ENCODE assay signal across 1 cellular context in genomic region chr7:98878365-98879197, GRCh38.
TF ChIP-seq lines count a peak whose summit lies in the region.

Gene TRRAP (plus strand): TSS chr7:98878532. CDS start chr7:98881151, 2,619 bp downstream.

TF ChIP-seq in HepG2, 621 proteins besides CTCF, POLR2A, EP300 and RAD21 (continued from another document and continues in another):
- no peak for TF ChIP-seq TCF12 (IDR thresholded peaks at IDR 0.05)
- TF ChIP-seq TCF12 (CRISPR knock-in tag; IDR thresholded peaks at IDR 0.05): peak; percentile 12; the same call in 1 of the 2 replicates
- no peak for TF ChIP-seq ZNF652 (CRISPR knock-in tag; IDR thresholded peaks at IDR 0.05; ENCODE audit: borderline replicate concordance, low read depth)
- TF ChIP-seq, protein P1, sequence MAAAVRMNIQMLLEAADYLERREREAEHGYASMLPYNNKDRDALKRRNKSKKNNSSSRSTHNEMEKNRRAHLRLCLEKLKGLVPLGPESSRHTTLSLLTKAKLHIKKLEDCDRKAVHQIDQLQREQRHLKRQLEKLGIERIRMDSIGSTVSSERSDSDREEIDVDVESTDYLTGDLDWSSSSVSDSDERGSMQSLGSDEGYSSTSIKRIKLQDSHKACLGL (CRISPR knock-in tag; IDR thresholded peaks at IDR 0.05): peak; percentile 53; the same call in 1 of the 2 replicates
- TF ChIP-seq MTF1 (CRISPR knock-in tag; IDR thresholded peaks at IDR 0.05): 0 out of 2 replicates have a peak, but pooled peaks have one; percentile 53
- TF ChIP-seq PITX1 (CRISPR knock-in tag; IDR thresholded peaks at IDR 0.05): no peak
- TF ChIP-seq ZNF850 (CRISPR knock-in tag; conservative IDR thresholded peaks at IDR 0.05): peak; percentile 83; the same call in 1 of the 2 replicates
- no peak for TF ChIP-seq SP1 (IDR thresholded peaks at IDR 0.05)
- TF ChIP-seq SP1 (CRISPR knock-in tag; IDR thresholded peaks at IDR 0.05): peak; percentile 46; the same call in 1 of the 2 replicates
- TF ChIP-seq TCF7L2 (IDR thresholded peaks at IDR 0.05; ENCODE audit: low read depth, low read length): no peak
- TF ChIP-seq NR2F1 (CRISPR knock-in tag; IDR thresholded peaks at IDR 0.05): 0 out of 4 replicates have a peak, but pooled peaks of 1 of the 2 experiments have one; percentile 14
- peak; percentile 46; the same call in 1 of the 2 replicates for TF ChIP-seq EED (CRISPR knock-in tag; IDR thresholded peaks at IDR 0.05)
- peak; percentile 9; the same call in 1 of the 2 replicates for TF ChIP-seq ZNF605 (CRISPR knock-in tag; IDR thresholded peaks at IDR 0.05)
- no peak for TF ChIP-seq ZNF552 (CRISPR knock-in tag; IDR thresholded peaks at IDR 0.05; ENCODE audit: borderline replicate concordance)
- TF ChIP-seq, protein P2, sequence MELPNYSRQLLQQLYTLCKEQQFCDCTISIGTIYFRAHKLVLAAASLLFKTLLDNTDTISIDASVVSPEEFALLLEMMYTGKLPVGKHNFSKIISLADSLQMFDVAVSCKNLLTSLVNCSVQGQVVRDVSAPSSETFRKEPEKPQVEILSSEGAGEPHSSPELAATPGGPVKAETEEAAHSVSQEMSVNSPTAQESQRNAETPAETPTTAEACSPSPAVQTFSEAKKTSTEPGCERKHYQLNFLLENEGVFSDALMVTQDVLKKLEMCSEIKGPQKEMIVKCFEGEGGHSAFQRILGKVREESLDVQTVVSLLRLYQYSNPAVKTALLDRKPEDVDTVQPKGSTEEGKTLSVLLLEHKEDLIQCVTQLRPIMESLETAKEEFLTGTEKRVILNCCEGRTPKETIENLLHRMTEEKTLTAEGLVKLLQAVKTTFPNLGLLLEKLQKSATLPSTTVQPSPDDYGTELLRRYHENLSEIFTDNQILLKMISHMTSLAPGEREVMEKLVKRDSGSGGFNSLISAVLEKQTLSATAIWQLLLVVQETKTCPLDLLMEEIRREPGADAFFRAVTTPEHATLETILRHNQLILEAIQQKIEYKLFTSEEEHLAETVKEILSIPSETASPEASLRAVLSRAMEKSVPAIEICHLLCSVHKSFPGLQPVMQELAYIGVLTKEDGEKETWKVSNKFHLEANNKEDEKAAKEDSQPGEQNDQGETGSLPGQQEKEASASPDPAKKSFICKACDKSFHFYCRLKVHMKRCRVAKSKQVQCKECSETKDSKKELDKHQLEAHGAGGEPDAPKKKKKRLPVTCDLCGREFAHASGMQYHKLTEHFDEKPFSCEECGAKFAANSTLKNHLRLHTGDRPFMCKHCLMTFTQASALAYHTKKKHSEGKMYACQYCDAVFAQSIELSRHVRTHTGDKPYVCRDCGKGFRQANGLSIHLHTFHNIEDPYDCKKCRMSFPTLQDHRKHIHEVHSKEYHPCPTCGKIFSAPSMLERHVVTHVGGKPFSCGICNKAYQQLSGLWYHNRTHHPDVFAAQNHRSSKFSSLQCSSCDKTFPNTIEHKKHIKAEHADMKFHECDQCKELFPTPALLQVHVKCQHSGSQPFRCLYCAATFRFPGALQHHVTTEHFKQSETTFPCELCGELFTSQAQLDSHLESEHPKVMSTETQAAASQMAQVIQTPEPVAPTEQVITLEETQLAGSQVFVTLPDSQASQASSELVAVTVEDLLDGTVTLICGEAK (IDR thresholded peaks at IDR 0.05): no peak
- TF ChIP-seq, protein P2 (CRISPR knock-in tag; IDR thresholded peaks at IDR 0.05): peak; percentile 67
- TF ChIP-seq HNRNPLL (IDR thresholded peaks at IDR 0.05; ENCODE audit: low read depth, low read length, poor library complexity, severe bottlenecking): peak; percentile 41
- peak; percentile 36; the same call in 1 of the 2 replicates for TF ChIP-seq ZNF768 (CRISPR knock-in tag; IDR thresholded peaks at IDR 0.05)
- peak; percentile 38; the same call in 1 of the 2 replicates for TF ChIP-seq SP5 (CRISPR knock-in tag; IDR thresholded peaks at IDR 0.05; ENCODE audit: borderline replicate concordance, low read depth)
- TF ChIP-seq, protein P3, sequence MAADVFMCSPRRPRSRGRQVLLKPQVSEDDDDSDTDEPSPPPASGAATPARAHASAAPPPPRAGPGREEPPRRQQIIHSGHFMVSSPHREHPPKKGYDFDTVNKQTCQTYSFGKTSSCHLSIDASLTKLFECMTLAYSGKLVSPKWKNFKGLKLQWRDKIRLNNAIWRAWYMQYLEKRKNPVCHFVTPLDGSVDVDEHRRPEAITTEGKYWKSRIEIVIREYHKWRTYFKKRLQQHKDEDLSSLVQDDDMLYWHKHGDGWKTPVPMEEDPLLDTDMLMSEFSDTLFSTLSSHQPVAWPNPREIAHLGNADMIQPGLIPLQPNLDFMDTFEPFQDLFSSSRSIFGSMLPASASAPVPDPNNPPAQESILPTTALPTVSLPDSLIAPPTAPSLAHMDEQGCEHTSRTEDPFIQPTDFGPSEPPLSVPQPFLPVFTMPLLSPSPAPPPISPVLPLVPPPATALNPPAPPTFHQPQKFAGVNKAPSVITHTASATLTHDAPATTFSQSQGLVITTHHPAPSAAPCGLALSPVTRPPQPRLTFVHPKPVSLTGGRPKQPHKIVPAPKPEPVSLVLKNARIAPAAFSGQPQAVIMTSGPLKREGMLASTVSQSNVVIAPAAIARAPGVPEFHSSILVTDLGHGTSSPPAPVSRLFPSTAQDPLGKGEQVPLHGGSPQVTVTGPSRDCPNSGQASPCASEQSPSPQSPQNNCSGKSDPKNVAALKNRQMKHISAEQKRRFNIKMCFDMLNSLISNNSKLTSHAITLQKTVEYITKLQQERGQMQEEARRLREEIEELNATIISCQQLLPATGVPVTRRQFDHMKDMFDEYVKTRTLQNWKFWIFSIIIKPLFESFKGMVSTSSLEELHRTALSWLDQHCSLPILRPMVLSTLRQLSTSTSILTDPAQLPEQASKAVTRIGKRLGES (CRISPR knock-in tag; IDR thresholded peaks at IDR 0.05; ENCODE audit: borderline replicate concordance): 0 out of 2 replicates have a peak, but pooled peaks have one; percentile 16
- TF ChIP-seq ARNT2 (CRISPR knock-in tag; IDR thresholded peaks at IDR 0.05; ENCODE audit: low read depth): 0 out of 2 replicates have a peak, but pooled peaks have one; percentile 77
- peak; percentile 51 for TF ChIP-seq ZNF407 (CRISPR knock-in tag; IDR thresholded peaks at IDR 0.05; ENCODE audit: not compliant biosample characterization)
- TF ChIP-seq TBX2 (CRISPR knock-in tag; IDR thresholded peaks at IDR 0.05; ENCODE audit: borderline replicate concordance): peak; percentile 6
- 0 out of 2 replicates have a peak, but pooled peaks have one; percentile 22 for TF ChIP-seq ZSCAN9 (CRISPR knock-in tag; IDR thresholded peaks at IDR 0.05; ENCODE audit: borderline replicate concordance)
- peak; percentile 36; the same call in 1 of the 2 replicates for TF ChIP-seq DR1 (CRISPR knock-in tag; IDR thresholded peaks at IDR 0.05)
- TF ChIP-seq, protein P4, sequence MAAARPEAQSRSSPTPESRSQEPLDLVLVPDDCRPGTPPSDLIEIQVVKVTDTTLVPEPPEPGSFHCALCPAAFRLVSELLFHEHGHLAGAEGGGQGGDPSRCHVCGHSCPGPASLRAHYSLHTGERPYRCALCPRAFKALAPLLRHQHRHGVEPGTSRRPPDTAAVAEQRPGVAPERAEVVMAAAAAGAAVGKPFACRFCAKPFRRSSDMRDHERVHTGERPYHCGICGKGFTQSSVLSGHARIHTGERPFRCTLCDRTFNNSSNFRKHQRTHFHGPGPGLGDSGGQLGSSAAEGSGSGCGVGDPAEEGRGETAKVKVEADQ (CRISPR knock-in tag; IDR thresholded peaks at IDR 0.05; ENCODE audit: borderline replicate concordance): peak; percentile 20; the same call in 1 of the 2 replicates
- no peak for TF ChIP-seq NCOA1 (CRISPR knock-in tag; IDR thresholded peaks at IDR 0.05)
- peak; percentile 62; the same call in 1 of the 2 replicates for TF ChIP-seq ZNF800 (CRISPR knock-in tag; IDR thresholded peaks at IDR 0.05)
- TF ChIP-seq SPEN (CRISPR knock-in tag; IDR thresholded peaks at IDR 0.05; ENCODE audit: low read depth): peak; percentile 83; the same call in 1 of the 2 replicates
- TF ChIP-seq, protein P5, sequence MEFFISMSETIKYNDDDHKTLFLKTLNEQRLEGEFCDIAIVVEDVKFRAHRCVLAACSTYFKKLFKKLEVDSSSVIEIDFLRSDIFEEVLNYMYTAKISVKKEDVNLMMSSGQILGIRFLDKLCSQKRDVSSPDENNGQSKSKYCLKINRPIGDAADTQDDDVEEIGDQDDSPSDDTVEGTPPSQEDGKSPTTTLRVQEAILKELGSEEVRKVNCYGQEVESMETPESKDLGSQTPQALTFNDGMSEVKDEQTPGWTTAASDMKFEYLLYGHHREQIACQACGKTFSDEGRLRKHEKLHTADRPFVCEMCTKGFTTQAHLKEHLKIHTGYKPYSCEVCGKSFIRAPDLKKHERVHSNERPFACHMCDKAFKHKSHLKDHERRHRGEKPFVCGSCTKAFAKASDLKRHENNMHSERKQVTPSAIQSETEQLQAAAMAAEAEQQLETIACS (CRISPR knock-in tag; IDR thresholded peaks at IDR 0.05): peak; percentile 68
